ENCODE assay signal across 8 cellular contexts in the genomic region with DNA sequence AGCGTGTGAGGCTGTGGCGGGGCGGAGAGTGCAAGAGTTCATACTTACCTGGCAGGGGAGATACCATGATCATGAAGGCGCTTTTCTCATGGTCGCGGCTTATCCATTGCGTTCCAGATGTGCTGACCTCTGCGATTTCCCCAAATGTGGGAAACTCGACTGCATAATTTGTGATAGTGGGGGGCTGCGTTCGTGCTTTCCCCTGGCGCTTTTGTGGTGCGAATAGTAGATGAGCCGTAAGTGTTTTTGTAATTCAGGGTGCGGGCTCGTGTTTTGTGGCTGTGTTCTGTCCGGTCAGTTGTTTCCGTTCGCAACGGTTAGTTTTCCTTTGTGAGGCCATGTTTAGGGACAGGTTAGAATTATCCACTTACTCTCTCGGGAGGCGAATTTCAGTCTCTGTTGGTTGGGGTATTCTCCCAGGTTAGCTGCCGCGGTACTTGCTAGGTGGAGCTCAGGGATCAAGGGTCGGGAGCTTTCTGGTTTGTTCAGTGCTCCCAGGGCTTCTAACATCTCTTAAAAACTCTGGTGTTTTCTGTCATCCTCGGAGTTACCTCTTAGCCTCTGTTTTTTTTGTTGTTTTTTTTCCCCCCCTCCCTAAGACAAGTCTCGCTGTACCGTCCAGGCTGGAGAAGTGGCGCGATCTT. TPM values are rescaled to one million over a fixed set of nuclear protein-coding genes. Genes with fewer than 3 reads are reported as not detected.
A peak's percentile ranks its signal among the peaks of the same experiment; 100 is the strongest.
DNase-seq lines count a peak whose midpoint lies in the region; ATAC-seq and TF ChIP-seq lines count a peak whose summit lies in the region.
"Not testable (repeated sequence)": the region's sequence is repeated elsewhere in the genome, so short reads cannot be mapped to it uniquely, and the experiment has no call there.

No MANE protein-coding gene starts in this region.

- H3K4me2 ChIP-seq in parathyroid adenoma (ENCODE audit: low read length): peak overlapping the region; percentile 68

- H3K9me3 ChIP-seq in cardiac muscle cell (ENCODE audit: low read depth); parathyroid adenoma (ENCODE audit: control insufficient read depth, low read length); thoracic aorta: not testable (repeated sequence)

- peak; percentile 90 for DNase-seq in NCI-H1105 (lab: John Stamatoyannopoulos, UW)
- DNase-seq in SW480 (ENCODE audit: low spot score): peak; percentile 96
- peak; percentile 86 for DNase-seq in activated naive CD8-positive, alpha-beta T cell treated with anti-CD3 and anti-CD28 coated beads, Interleukin-2, amount 50 U/mL, for 16 hours (ENCODE audit: low read depth, low spot score)
- peak; percentile 88 to 99 for DNase-seq in cardiac muscle cell (ENCODE audit: low read depth in 1 of 2, low spot score in 1 of 2)
- peak; percentile 49 for DNase-seq in thoracic aorta (ENCODE audit: low spot score)

- H3K27ac ChIP-seq in cardiac muscle cell: peak overlapping the region; percentile 53
- H3K27ac ChIP-seq in parathyroid adenoma: peak overlapping the region; percentile 80
- H3K27ac ChIP-seq in thoracic aorta: peak overlapping the region; percentile 43 to 69

- TF ChIP-seq CTCF in cardiac muscle cell (IDR thresholded peaks at IDR 0.05; ENCODE audit: low read depth, low read length); parathyroid adenoma (IDR thresholded peaks at IDR 0.05); thoracic aorta (IDR thresholded peaks at IDR 0.05): not testable (repeated sequence)

- not testable (repeated sequence) for H3K9ac ChIP-seq in parathyroid adenoma

- H3K4me3 ChIP-seq in cardiac muscle cell: peak overlapping the region; percentile 10
- H3K4me3 ChIP-seq in parathyroid adenoma (ENCODE audit: low read depth, low read length): peak overlapping the region; percentile 71
- peak overlapping the region; percentile 78 for H3K4me3 ChIP-seq in thoracic aorta

- not testable (repeated sequence) for H2AFZ ChIP-seq in parathyroid adenoma

- H3K4me1 ChIP-seq in cardiac muscle cell (ENCODE audit: low read depth); parathyroid adenoma; thoracic aorta (ENCODE audit: control insufficient read depth in 1 of 2, low read depth in 2 of 2): not testable (repeated sequence)

- peak; percentile 96 for TF ChIP-seq POLR2A in GM10847 (IDR thresholded peaks at IDR 0.05; ENCODE audit: extremely low read depth, insufficient read length)

- peak; percentile 84 for ATAC-seq in HG02571 (IDR thresholded peaks at IDR 0.05; ENCODE audit: unreplicated experiment)
- ATAC-seq in thoracic aorta (ENCODE audit: insufficient number of reproducible peaks, low FRiP score, low read depth): peak; percentile 80

- H3K36me3 ChIP-seq in cardiac muscle cell; parathyroid adenoma (ENCODE audit: control insufficient read depth, insufficient read depth, low read length); thoracic aorta: not testable (repeated sequence)

- H3K79me2 ChIP-seq in parathyroid adenoma: not testable (repeated sequence)

- not testable (repeated sequence) for H3K27me3 ChIP-seq in cardiac muscle cell; parathyroid adenoma (ENCODE audit: control insufficient read depth, insufficient read depth, low read length); thoracic aorta (replicated peaks; ENCODE audit: insufficient read depth)

RNA-seq across cellular contexts. Expression of a gene that starts 39.6 kb away (rescaled TPM):
- total RNA-seq in cardiac muscle cell (not detected in 2 replicates), thoracic aorta (not detected)
- polyA plus RNA-seq in cardiac muscle cell: not detected in 2 replicates

Comparison
In these comparisons a context has a peak if more than half of its experiments do, and no peak if none do; other contexts are left out.
1. Peak in every context shown above with its lines: DNase-seq, ATAC-seq, H3K4me3 ChIP-seq and H3K27ac ChIP-seq.
2. H3K4me3 ChIP-seq: peak in every context shown above with its lines; median percentile 78 in thoracic aorta; 71 in parathyroid adenoma; 10 in cardiac muscle cell.